In the genomic region with DNA sequence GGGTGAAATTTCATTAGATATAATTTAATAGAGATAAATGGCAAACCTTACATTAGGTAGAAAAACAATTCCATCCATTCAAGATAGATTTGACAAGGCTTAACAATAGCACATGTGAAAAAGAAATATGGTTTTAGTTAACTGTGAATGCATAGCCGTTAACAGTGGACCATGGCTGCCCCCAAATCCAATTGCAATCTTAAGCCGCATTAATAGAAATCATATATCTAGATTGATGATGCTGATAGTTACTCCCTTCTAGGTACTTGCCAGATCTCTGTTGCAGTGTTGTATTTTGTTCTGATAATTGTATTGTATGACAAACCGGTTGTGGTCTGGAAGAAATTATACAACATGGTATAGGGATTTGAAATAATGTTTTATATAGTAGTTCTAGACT, we compare ENCODE assay signal across 9 cellular contexts.
"Had no signal": no experiment of that assay in that cellular context is flagged by ENCODE, and none has a peak within 500 bp of the region (broad histone marks: within the 10 kb centered on the region; RNA-seq: fewer than 3 reads in every experiment).

No MANE protein-coding gene starts in this region.

- DNase-seq: GM23248, GOT3, H7, HFFc6, KBM-7 had no signal

- H3K9me3 ChIP-seq: HAP-1 had no signal

- H3K36me3 ChIP-seq: HAP-1 had no signal

- H3K4me3 ChIP-seq: GM23248, HAP-1 had no signal

- ATAC-seq: HCT116, HepG2 had no signal

- H3K27ac ChIP-seq: GM23248, HL-60 had no signal

- H3K9ac ChIP-seq: GM23248 had no signal

- H2AFZ ChIP-seq: GM23248 had no signal
